Comparison of ENCODE assay signal across 8 cellular contexts in genomic region chr2:219176818-219177593, GRCh38. TPM values are rescaled to one million over a fixed set of nuclear protein-coding genes. Genes with fewer than 3 reads are reported as not detected.
A peak's percentile ranks its signal among the peaks of the same experiment; 100 is the strongest.
DNase-seq lines count a peak whose midpoint lies in the region; ATAC-seq and TF ChIP-seq lines count a peak whose summit lies in the region.

TSS of gene CNPPD1 (minus strand) at chr2:219176925. CDS start at chr2:219176828, 97 bp downstream.

- H3K36me3 Mint-ChIP-seq in HFFc6 (ENCODE audit: low read depth): peaks cover 27% of the 10 kb centered on the region
- peaks cover 42 to 50% of the 10 kb centered on the region in 2 donors for H3K36me3 Mint-ChIP-seq in activated naive CD4-positive, alpha-beta T cell treated with anti-CD3 and anti-CD28 coated beads, Interleukin-2, amount 50 U/mL, for 72 hours
- no peaks in the 10 kb centered on the region for H3K36me3 Mint-ChIP-seq in glutamatergic neuron (ENCODE audit: unreplicated experiment)

- peaks cover 38% of the 10 kb centered on the region for H3K4me1 Mint-ChIP-seq in HFFc6 (ENCODE audit: low read depth)
- peaks cover 16% of the 10 kb centered on the region for H3K4me1 Mint-ChIP-seq in glutamatergic neuron (ENCODE audit: low read depth, unreplicated experiment)

- H3K9me3 ChIP-seq in ovary (no peaks in the 10 kb centered on the region), thymus (ENCODE audit: control insufficient read depth) (no peaks in the 10 kb centered on the region)

- TF ChIP-seq EP300 in ovary (IDR thresholded peaks at IDR 0.05): no peak

- H3K27ac ChIP-seq in ovary: peak within 1 kb of the TSS; percentile 87 to 94
- H3K27ac ChIP-seq in thymus (ENCODE audit: low read depth): peak within 1 kb of the TSS; percentile 100

- peak; percentile 92 for DNase-seq in GM10248 (ENCODE audit: extremely low spot score)
- peak; percentile 60 for DNase-seq in HFFc6
- peak; percentile 36 for DNase-seq in NCI-H1048 (lab: John Stamatoyannopoulos, UW)
- peak; percentile 81 for DNase-seq in SKM-1 treated with dmso at 0.1 percent for 144 hours (lab: John Stamatoyannopoulos, UW; ENCODE audit: unreplicated experiment)
- DNase-seq in activated naive CD4-positive, alpha-beta T cell treated with anti-CD3 and anti-CD28 coated beads, Interleukin-2, amount 50 U/mL, for 72 hours (ENCODE audit: low spot score in 2 of 2): peak; percentile 88 to 90
- DNase-seq in glutamatergic neuron: peak; percentile 88
- peak; percentile 89 to 92 (median 91) for DNase-seq in ovary

- POLR2A ChIA-PET in GM10248 (lab: Yijun Ruan, JAX): interaction anchor here (0.6 to 1.7 kb wide), 9 partner anchors 12 to 267 kb away, joined by 3 to 12 read pairs (median 4); partner anchors contain the start of genes GLB1L, STK16 and ZFAND2B

- CTCF ChIA-PET in GM10248 (lab: Yijun Ruan, JAX): interaction anchor here (0.7 to 8.6 kb wide), 10 partner anchors 11 to 279 kb away, joined by 3 to 164 read pairs (median 4); partner anchors contain the start of gene NHEJ1

- H3K27me3 Mint-ChIP-seq in HFFc6 (ENCODE audit: insufficient read depth) (peaks cover 2% of the 10 kb centered on the region), glutamatergic neuron (ENCODE audit: unreplicated experiment) (peaks cover 22% of the 10 kb centered on the region)

- no peaks in the 10 kb centered on the region for H3K36me3 ChIP-seq in ovary
- peaks cover 57% of the 10 kb centered on the region for H3K36me3 ChIP-seq in thymus (ENCODE audit: control insufficient read depth, insufficient read depth)

- H3K9me3 Mint-ChIP-seq in HFFc6 (no peaks in the 10 kb centered on the region), glutamatergic neuron (ENCODE audit: unreplicated experiment) (peaks cover 24% of the 10 kb centered on the region)
- no peaks in the 10 kb centered on the region for H3K9me3 Mint-ChIP-seq in activated naive CD4-positive, alpha-beta T cell treated with anti-CD3 and anti-CD28 coated beads, Interleukin-2, amount 50 U/mL, for 72 hours

- peak within 1 kb of the TSS; percentile 95 for H3K27ac Mint-ChIP-seq in HFFc6
- peak within 1 kb of the TSS; percentile 98 for H3K27ac Mint-ChIP-seq in activated naive CD4-positive, alpha-beta T cell treated with anti-CD3 and anti-CD28 coated beads, Interleukin-2, amount 50 U/mL, for 72 hours
- peak within 1 kb of the TSS; percentile 98 for H3K27ac Mint-ChIP-seq in glutamatergic neuron (ENCODE audit: unreplicated experiment)

- peak; percentile 74 to 88 for ATAC-seq in activated naive CD4-positive, alpha-beta T cell treated with anti-CD3 and anti-CD28 coated beads, Interleukin-2, amount 50 U/mL, for 72 hours

- intact Hi-C loops in ovary (cut with DNase I): loop anchor here in 2 of 4 donors (2.0 to 10.0 kb wide), 5 partner anchors 16 to 1162 kb away; partner anchors contain the start of genes ABCB6 (in 1 of the 2), ANKZF1 (in 1 of the 2), ATG9A (in 1 of the 2) and NHEJ1 (in 1 of the 2)

- TF ChIP-seq CTCF in GM10248 (IDR thresholded peaks at IDR 0.05; ENCODE audit: control extremely low read depth, extremely low read depth, low read depth, missing control alignments) (no peak), HFFc6 (IDR thresholded peaks at IDR 0.05) (no peak), glutamatergic neuron (IDR thresholded peaks at IDR 0.05; ENCODE audit: partially characterized antibody, unreplicated experiment) (peak; percentile 10), ovary (IDR thresholded peaks at IDR 0.05) (no peak)

- TF ChIP-seq POLR2A in ovary (IDR thresholded peaks at IDR 0.05): peak; percentile 99

- H3K27me3 ChIP-seq in ovary (no peaks in the 10 kb centered on the region), thymus (ENCODE audit: control insufficient read depth, insufficient read depth) (no peaks in the 10 kb centered on the region)

- H3K4me1 ChIP-seq in ovary (ENCODE audit: insufficient read depth) (peaks cover 8% of the 10 kb centered on the region), thymus (ENCODE audit: control insufficient read depth, insufficient read depth, low read length) (peaks cover 20% of the 10 kb centered on the region)

- peak within 1 kb of the TSS; percentile 94 for H3K4me3 Mint-ChIP-seq in HFFc6
- H3K4me3 Mint-ChIP-seq in glutamatergic neuron (ENCODE audit: unreplicated experiment): peak within 1 kb of the TSS; percentile 96

- 0 to 1% (median 1%) methylated on average over 42 to 69 of the region's 69 CpGs for WGBS in ovary, 3 donors
- WGBS in thymus: under 1% methylated on average over 69 of the region's 69 CpGs

- peak within 1 kb of the TSS; percentile 97 for H3K4me3 ChIP-seq in ovary
- H3K4me3 ChIP-seq in thymus (ENCODE audit: low read length): peak within 1 kb of the TSS; percentile 88

RNA-seq across cellular contexts. Expression of gene CNPPD1, which starts in this region (rescaled TPM):
- total RNA-seq in HFFc6 (2021; fragmentation: NEBNext Ultra II Directional; extraction: Animal tissue kit (Norgen Biotek cat#: 25700)): 10 to 100 TPM; 37.9 to 46.2 (median 42.2) TPM
- 10 to 100 TPM; 46.9 to 48.0 TPM for total RNA-seq in activated naive CD4-positive, alpha-beta T cell treated with anti-CD3 and anti-CD28 coated beads, Interleukin-2, amount 50 U/mL, for 72 hours
- total RNA-seq in glutamatergic neuron (ENCODE audit: unreplicated experiment) (61.5 TPM), ovary (10 to 100 TPM; 29.7 to 68.2 (median 62.8) TPM)
- polyA plus RNA-seq in ovary (10 to 100 TPM; 27.1 to 46.7 TPM), thymus (46.9 TPM)

Comparison
In these comparisons a context has a peak if more than half of its experiments do, and no peak if none do; other contexts are left out.
1. Peak in every context shown above with its lines: DNase-seq, ATAC-seq, H3K4me3 ChIP-seq and H3K27ac ChIP-seq.
2. DNase-seq: peak in every context shown above with its lines; median percentile 92 in GM10248; 91 in ovary; 89 in activated naive CD4-positive, alpha-beta T cell treated with anti-CD3 and anti-CD28 coated beads, Interleukin-2, amount 50 U/mL, for 72 hours; 88 in glutamatergic neuron; 81 in SKM-1 treated with dmso at 0.1 percent for 144 hours; 60 in HFFc6; 36 in NCI-H1048.